In genomic region chr9:13070612-13071595, GRCh38 we compare ENCODE assay signal across 1 cellular context.
TF ChIP-seq lines count a peak whose summit lies in the region.

No MANE protein-coding gene starts in this region.

TF ChIP-seq in SK-N-SH treated with all-trans-retinoic acid at 6 μM for 48 hours, 23 proteins besides CTCF, POLR2A, EP300 and RAD21 (continued from another document):
- TF ChIP-seq, protein P1, sequence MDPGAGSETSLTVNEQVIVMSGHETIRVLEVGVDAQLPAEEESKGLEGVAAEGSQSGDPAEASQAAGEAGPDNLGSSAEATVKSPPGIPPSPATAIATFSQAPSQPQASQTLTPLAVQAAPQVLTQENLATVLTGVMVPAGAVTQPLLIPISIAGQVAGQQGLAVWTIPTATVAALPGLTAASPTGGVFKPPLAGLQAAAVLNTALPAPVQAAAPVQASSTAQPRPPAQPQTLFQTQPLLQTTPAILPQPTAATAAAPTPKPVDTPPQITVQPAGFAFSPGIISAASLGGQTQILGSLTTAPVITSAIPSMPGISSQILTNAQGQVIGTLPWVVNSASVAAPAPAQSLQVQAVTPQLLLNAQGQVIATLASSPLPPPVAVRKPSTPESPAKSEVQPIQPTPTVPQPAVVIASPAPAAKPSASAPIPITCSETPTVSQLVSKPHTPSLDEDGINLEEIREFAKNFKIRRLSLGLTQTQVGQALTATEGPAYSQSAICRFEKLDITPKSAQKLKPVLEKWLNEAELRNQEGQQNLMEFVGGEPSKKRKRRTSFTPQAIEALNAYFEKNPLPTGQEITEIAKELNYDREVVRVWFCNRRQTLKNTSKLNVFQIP (CRISPR knock-in tag; IDR thresholded peaks at IDR 0.05; ENCODE audit: borderline replicate concordance, low read depth), result no peak
- TF ChIP-seq TOX (CRISPR knock-in tag; IDR thresholded peaks at IDR 0.05; ENCODE audit: borderline replicate concordance), result no peak
- no peak for TF ChIP-seq OSR1 (CRISPR knock-in tag; IDR thresholded peaks at IDR 0.05)
- no peak for TF ChIP-seq ISL1 (CRISPR knock-in tag; IDR thresholded peaks at IDR 0.05)
- TF ChIP-seq GLIS3 (CRISPR knock-in tag; IDR thresholded peaks at IDR 0.05), result no peak
- TF ChIP-seq ZNF8 (CRISPR knock-in tag; IDR thresholded peaks at IDR 0.05), result no peak
